8 cellular contexts compared by ENCODE assay signal in the genomic region with DNA sequence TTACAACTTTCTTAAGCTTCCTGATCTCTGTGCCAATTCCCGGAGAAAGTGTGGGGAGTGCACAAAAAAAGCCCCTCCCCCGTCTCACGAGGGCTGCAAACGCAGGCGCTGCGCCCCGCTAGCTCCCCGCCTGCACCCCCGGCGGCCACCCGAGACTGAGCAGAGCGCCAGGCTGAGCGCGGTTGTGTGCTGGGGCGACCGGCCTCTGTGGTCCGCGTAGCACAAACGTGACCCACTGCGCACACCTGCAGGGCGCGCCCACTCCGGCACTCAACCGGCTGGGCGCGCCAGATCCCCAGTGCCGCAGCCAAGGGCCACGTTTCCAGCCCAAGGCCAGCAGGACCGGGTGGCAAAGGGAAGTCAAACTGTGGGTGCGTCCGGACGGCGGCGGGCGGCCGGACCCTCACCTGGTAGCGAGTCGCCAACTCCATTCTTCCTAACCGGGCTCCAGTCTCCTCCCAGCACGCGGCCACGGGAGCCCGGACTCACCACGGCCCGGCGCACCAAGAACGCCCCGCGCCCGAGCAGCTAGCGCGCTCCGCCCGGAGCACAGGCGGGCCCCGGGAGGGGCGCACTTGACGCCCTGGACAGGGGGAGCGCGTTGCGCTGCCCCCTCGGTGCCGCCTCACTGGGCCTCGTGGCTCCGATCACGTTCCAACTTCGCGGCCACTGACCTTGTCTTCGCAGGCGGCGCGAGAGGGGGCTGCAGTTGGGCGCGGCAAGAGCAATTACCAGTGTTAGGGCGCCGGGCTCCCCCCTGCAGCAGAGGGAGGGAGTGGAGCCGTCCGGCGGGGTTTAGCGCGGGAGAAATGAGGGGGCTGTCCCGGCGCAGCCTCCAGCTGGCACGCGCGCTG. TPM values are rescaled to one million over a fixed set of nuclear protein-coding genes. Genes with fewer than 3 reads are reported as not detected.
DNase-seq lines count a peak whose midpoint lies in the region; ATAC-seq, FAIRE-seq and TF ChIP-seq lines count a peak whose summit lies in the region.

TSS of gene CDCA7L (minus strand) at position 526 of the 854 bp plus-strand sequence. CDS start at position 431, 95 bp downstream.

- H3K36me3 ChIP-seq in bronchial epithelial cell (ENCODE audit: control insufficient read depth, insufficient read depth, low read length): no peaks in the 10 kb centered on the region

- DNase-seq in NK-92 treated with Interleukin-12 subunit alpha and Interleukin-12 subunit beta, amount 100 ng/mL, for 24 hours (lab: John Stamatoyannopoulos, UW): peak; percentile 16
- no peak for DNase-seq in NK-92 (lab: John Stamatoyannopoulos, UW; ENCODE audit: unreplicated experiment)
- peak; percentile 77 for DNase-seq in NCI-H146 treated with DMSO at 0.1 percent for 48 hours (lab: John Stamatoyannopoulos, UW; ENCODE audit: unreplicated experiment)
- peak; percentile 31 for DNase-seq in bronchial epithelial cell (ENCODE audit: low read depth)
- peak; percentile 80 for DNase-seq in iris pigment epithelial cell (ENCODE audit: low read depth)
- peak; percentile 66 for DNase-seq in stimulated activated CD4-positive, alpha-beta T cell treated with anti-CD3 and anti-CD28 coated beads, Interleukin-12 subunit alpha, Interleukin-12 subunit beta, amount 100 ng/mL, for 4 hours

- H3K27ac ChIP-seq in VCaP: peak within 1 kb of the TSS; percentile 83

- H3K27me3 ChIP-seq in bronchial epithelial cell (ENCODE audit: control insufficient read depth, insufficient read depth, low read length): no peaks in the 10 kb centered on the region

- peak; percentile 82 for ATAC-seq in HG02938 (IDR thresholded peaks at IDR 0.05; ENCODE audit: unreplicated experiment)

- TF ChIP-seq CTCF in VCaP (conservative IDR thresholded peaks at IDR 0.05) (no peak), bronchial epithelial cell (IDR thresholded peaks at IDR 0.05; ENCODE audit: insufficient read depth, low read length, severe bottlenecking) (no peak)

- FAIRE-seq in bronchial epithelial cell (lab: Jason Lieb, UNC): no peak

- peak within 1 kb of the TSS; percentile 38 for H3K4me3 ChIP-seq in bronchial epithelial cell (ENCODE audit: low read depth, low read length)

RNA-seq across cellular contexts. Expression of gene CDCA7L, which starts in this region (rescaled TPM):
- 11.5 and 40.3 TPM in 2 replicates for total RNA-seq in bronchial epithelial cell
